ENCODE assay signal across 31 cellular contexts in genomic region chr15:66928784-66929183, GRCh38.
"Had no signal": no experiment of that assay in that cellular context is flagged by ENCODE, and none has a peak within 500 bp of the region (broad histone marks: within the 10 kb centered on the region; RNA-seq: fewer than 3 reads in every experiment).

No MANE protein-coding gene starts in this region.

- ATAC-seq: activated naive CD8-positive, alpha-beta T cell treated with anti-CD3 and anti-CD28 coated beads, Interleukin-2, amount 50 U/mL, for 24 hours; activated T-cell treated with anti-CD3 and anti-CD28 coated beads, Interleukin-2, amount 50 U/mL, for 72 hours; effector memory CD8-positive, alpha-beta T cell; esophagus mucosa; WTC11 had no signal

- H3K9me3 ChIP-seq: adrenal gland, ascending aorta, breast epithelium had no signal

- H3K27ac Mint-ChIP-seq: activated CD4-positive, alpha-beta memory T cell treated with anti-CD3 and anti-CD28 coated beads, Interleukin-2, amount 10 ng/mL, durations not matched to agents 7 days and 5 days; activated CD4-positive, alpha-beta T cell treated with anti-CD3 and anti-CD28 coated beads, Interleukin-2, amount 10 ng/mL, durations not matched to agents 7 days and 5 days; activated naive CD8-positive, alpha-beta T cell treated with anti-CD3 and anti-CD28 coated beads for 36 hours; activated naive CD8-positive, alpha-beta T cell treated with anti-CD3 and anti-CD28 coated beads, Interleukin-2, amount 50 U/mL, for 24 hours; activated T-cell treated with anti-CD3 and anti-CD28 coated beads, Interleukin-2, amount 50 U/mL, for 24 hours; activated T-cell treated with anti-CD3 and anti-CD28 coated beads, Interleukin-2, amount 50 U/mL, for 72 hours; brain; effector memory CD8-positive, alpha-beta T cell; WTC11 had no signal

- H3K4me1 Mint-ChIP-seq: activated CD4-positive, alpha-beta memory T cell treated with anti-CD3 and anti-CD28 coated beads, Interleukin-2, amount 10 ng/mL, durations not matched to agents 7 days and 5 days; activated CD4-positive, alpha-beta T cell treated with anti-CD3 and anti-CD28 coated beads, Interleukin-2, amount 10 ng/mL, durations not matched to agents 7 days and 5 days; activated naive CD8-positive, alpha-beta T cell treated with anti-CD3 and anti-CD28 coated beads for 36 hours; activated naive CD8-positive, alpha-beta T cell treated with anti-CD3 and anti-CD28 coated beads, Interleukin-2, amount 50 U/mL, for 24 hours had no signal

- H3K27me3 Mint-ChIP-seq: activated naive CD8-positive, alpha-beta T cell treated with anti-CD3 and anti-CD28 coated beads for 36 hours had no signal

- H3K27me3 ChIP-seq: adrenal gland, ascending aorta, breast epithelium, cardiac muscle cell had no signal

- H3K4me3 ChIP-seq: adrenal gland, ascending aorta, breast epithelium, cardiac muscle cell, coronary artery had no signal

- DNase-seq: activated CD4-positive, alpha-beta memory T cell treated with anti-CD3 and anti-CD28 coated beads, Interleukin-2, amount 10 ng/mL, durations not matched to agents 7 days and 5 days; activated CD4-positive, alpha-beta T cell treated with anti-CD3 and anti-CD28 coated beads for 1 hour; activated CD4-positive, alpha-beta T cell treated with anti-CD3 and anti-CD28 coated beads for 4 hours; activated CD4-positive, alpha-beta T cell treated with anti-CD3 and anti-CD28 coated beads, Interleukin-2, amount 10 ng/mL, durations not matched to agents 7 days and 5 days; activated CD4-positive, alpha-beta T cell treated with anti-CD3 and anti-CD28 coated beads, Interleukin-2, amount 50 U/mL, for 4 hours; activated CD8-positive, alpha-beta memory T cell treated with anti-CD3 and anti-CD28 coated beads, Interleukin-2, amount 50 U/mL, for 48 hours; activated gamma-delta T cell; activated naive CD4-positive, alpha-beta T cell; activated naive CD4-positive, alpha-beta T cell treated with anti-CD3 and anti-CD28 coated beads, Interleukin-2, amount 50 U/mL, for 16 hours; activated naive CD8-positive, alpha-beta T cell treated with anti-CD3 and anti-CD28 coated beads for 36 hours; activated naive CD8-positive, alpha-beta T cell treated with anti-CD3 and anti-CD28 coated beads, Interleukin-2, amount 50 U/mL, for 24 hours; activated T-cell treated with anti-CD3 and anti-CD28 coated beads for 4 hours; activated T-cell treated with anti-CD3 and anti-CD28 coated beads, Interleukin-2, amount 50 U/mL, for 24 hours; activated T-cell treated with anti-CD3 and anti-CD28 coated beads, Interleukin-2, amount 50 U/mL, for 72 hours; amygdala; central memory CD4-positive, alpha-beta T cell; cerebellar nuclear complex; dermis blood vessel endothelial cell; effector CD4-positive, alpha-beta T cell; effector memory CD8-positive, alpha-beta T cell; foreskin fibroblast; T-helper 2 cell had no signal

- H3K36me3 ChIP-seq: adrenal gland, ascending aorta, breast epithelium, cardiac muscle cell had no signal

- H3K9me3 Mint-ChIP-seq: effector memory CD8-positive, alpha-beta T cell had no signal

- H3K27ac ChIP-seq: ascending aorta, cardiac muscle cell, VCaP had no signal

- H3K4me3 Mint-ChIP-seq: activated CD4-positive, alpha-beta memory T cell treated with anti-CD3 and anti-CD28 coated beads, Interleukin-2, amount 10 ng/mL, durations not matched to agents 7 days and 5 days; activated CD4-positive, alpha-beta T cell treated with anti-CD3 and anti-CD28 coated beads, Interleukin-2, amount 10 ng/mL, durations not matched to agents 7 days and 5 days; activated naive CD8-positive, alpha-beta T cell treated with anti-CD3 and anti-CD28 coated beads for 36 hours; activated naive CD8-positive, alpha-beta T cell treated with anti-CD3 and anti-CD28 coated beads, Interleukin-2, amount 50 U/mL, for 24 hours; activated T-cell treated with anti-CD3 and anti-CD28 coated beads, Interleukin-2, amount 50 U/mL, for 24 hours; activated T-cell treated with anti-CD3 and anti-CD28 coated beads, Interleukin-2, amount 50 U/mL, for 72 hours; brain; effector memory CD8-positive, alpha-beta T cell; WTC11 had no signal

- H3K36me3 Mint-ChIP-seq: activated naive CD8-positive, alpha-beta T cell treated with anti-CD3 and anti-CD28 coated beads for 36 hours; brain had no signal
